In the genomic region with DNA sequence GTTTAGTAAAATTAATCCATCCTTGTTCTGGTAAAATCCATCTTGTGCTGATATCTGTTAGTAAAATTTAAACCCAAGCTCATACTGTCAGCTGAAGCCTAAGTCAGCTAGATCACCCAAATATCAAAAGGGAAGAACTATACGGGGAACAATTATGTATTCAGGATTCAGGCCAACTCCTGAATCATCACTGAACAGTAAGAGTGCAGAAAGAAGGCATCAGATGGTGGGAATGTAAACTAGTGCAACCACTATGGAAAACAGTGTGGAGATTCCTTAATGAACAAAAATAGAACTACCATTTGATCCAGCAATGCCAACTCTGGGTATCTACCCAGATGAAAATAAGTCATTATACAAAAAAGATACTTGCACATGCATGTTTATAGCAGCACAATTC, we compare ENCODE assay signal across 1 cellular context.
TF ChIP-seq lines count a peak whose summit lies in the region.

No MANE protein-coding gene starts in this region.

TF ChIP-seq in K562, 482 proteins besides CTCF, POLR2A, EP300 and RAD21 (continued from another document):
- TF ChIP-seq, protein P1, sequence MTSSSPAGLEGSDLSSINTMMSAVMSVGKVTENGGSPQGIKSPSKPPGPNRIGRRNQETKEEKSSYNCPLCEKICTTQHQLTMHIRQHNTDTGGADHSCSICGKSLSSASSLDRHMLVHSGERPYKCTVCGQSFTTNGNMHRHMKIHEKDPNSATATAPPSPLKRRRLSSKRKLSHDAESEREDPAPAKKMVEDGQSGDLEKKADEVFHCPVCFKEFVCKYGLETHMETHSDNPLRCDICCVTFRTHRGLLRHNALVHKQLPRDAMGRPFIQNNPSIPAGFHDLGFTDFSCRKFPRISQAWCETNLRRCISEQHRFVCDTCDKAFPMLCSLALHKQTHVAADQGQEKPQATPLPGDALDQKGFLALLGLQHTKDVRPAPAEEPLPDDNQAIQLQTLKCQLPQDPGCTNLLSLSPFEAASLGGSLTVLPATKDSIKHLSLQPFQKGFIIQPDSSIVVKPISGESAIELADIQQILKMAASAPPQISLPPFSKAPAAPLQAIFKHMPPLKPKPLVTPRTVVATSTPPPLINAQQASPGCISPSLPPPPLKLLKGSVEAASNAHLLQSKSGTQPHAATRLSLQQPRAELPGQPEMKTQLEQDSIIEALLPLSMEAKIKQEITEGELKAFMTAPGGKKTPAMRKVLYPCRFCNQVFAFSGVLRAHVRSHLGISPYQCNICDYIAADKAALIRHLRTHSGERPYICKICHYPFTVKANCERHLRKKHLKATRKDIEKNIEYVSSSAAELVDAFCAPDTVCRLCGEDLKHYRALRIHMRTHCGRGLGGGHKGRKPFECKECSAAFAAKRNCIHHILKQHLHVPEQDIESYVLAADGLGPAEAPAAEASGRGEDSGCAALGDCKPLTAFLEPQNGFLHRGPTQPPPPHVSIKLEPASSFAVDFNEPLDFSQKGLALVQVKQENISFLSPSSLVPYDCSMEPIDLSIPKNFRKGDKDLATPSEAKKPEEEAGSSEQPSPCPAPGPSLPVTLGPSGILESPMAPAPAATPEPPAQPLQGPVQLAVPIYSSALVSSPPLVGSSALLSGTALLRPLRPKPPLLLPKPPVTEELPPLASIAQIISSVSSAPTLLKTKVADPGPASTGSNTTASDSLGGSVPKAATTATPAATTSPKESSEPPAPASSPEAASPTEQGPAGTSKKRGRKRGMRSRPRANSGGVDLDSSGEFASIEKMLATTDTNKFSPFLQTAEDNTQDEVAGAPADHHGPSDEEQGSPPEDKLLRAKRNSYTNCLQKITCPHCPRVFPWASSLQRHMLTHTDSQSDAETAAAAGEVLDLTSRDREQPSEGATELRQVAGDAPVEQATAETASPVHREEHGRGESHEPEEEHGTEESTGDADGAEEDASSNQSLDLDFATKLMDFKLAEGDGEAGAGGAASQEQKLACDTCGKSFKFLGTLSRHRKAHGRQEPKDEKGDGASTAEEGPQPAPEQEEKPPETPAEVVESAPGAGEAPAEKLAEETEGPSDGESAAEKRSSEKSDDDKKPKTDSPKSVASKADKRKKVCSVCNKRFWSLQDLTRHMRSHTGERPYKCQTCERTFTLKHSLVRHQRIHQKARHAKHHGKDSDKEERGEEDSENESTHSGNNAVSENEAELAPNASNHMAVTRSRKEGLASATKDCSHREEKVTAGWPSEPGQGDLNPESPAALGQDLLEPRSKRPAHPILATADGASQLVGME (CRISPR knock-in tag; IDR thresholded peaks at IDR 0.05): no peak
- TF ChIP-seq IFI16 (CRISPR knock-in tag; IDR thresholded peaks at IDR 0.05): no peak
- no peak for TF ChIP-seq BCOR (IDR thresholded peaks at IDR 0.05)
- TF ChIP-seq ZNF785 (CRISPR knock-in tag; IDR thresholded peaks at IDR 0.05): no peak
- no peak for TF ChIP-seq CEBPG (CRISPR knock-in tag; IDR thresholded peaks at IDR 0.05)
- no peak for TF ChIP-seq CEBPG (tag; conservative IDR thresholded peaks at IDR 0.05 in 1 of 2, IDR thresholded peaks at IDR 0.05 in 1 of 2)
- no peak for TF ChIP-seq NELFE (IDR thresholded peaks at IDR 0.05; ENCODE audit: insufficient read depth, insufficient read length)
- TF ChIP-seq SLC30A9 (CRISPR knock-in tag; IDR thresholded peaks at IDR 0.05): no peak
- no peak for TF ChIP-seq SUPT5H (IDR thresholded peaks at IDR 0.05)
- no peak for TF ChIP-seq ZNF431 (CRISPR knock-in tag; IDR thresholded peaks at IDR 0.05)
- no peak for TF ChIP-seq CREB1 (IDR thresholded peaks at IDR 0.05)
- no peak for TF ChIP-seq CREB1 (CRISPR knock-in tag; IDR thresholded peaks at IDR 0.05)
- no peak for TF ChIP-seq KLF6 (CRISPR knock-in tag; IDR thresholded peaks at IDR 0.05; ENCODE audit: borderline replicate concordance)
- TF ChIP-seq STAT5A (IDR thresholded peaks at IDR 0.05; ENCODE audit: borderline replicate concordance, low read length): no peak
- TF ChIP-seq GABPB2 (CRISPR knock-in tag; conservative IDR thresholded peaks at IDR 0.05): no peak
- TF ChIP-seq SIRT6 (IDR thresholded peaks at IDR 0.05; ENCODE audit: low read depth, low read length): no peak
- TF ChIP-seq, protein P2, sequence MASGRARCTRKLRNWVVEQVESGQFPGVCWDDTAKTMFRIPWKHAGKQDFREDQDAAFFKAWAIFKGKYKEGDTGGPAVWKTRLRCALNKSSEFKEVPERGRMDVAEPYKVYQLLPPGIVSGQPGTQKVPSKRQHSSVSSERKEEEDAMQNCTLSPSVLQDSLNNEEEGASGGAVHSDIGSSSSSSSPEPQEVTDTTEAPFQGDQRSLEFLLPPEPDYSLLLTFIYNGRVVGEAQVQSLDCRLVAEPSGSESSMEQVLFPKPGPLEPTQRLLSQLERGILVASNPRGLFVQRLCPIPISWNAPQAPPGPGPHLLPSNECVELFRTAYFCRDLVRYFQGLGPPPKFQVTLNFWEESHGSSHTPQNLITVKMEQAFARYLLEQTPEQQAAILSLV (tag; IDR thresholded peaks at IDR 0.05): no peak
- TF ChIP-seq CBX5 (IDR thresholded peaks at IDR 0.05; ENCODE audit: borderline replicate concordance, low read depth): no peak
- no peak for TF ChIP-seq ZNF76 (CRISPR knock-in tag; IDR thresholded peaks at IDR 0.05; ENCODE audit: borderline replicate concordance)
